In the genomic region with DNA sequence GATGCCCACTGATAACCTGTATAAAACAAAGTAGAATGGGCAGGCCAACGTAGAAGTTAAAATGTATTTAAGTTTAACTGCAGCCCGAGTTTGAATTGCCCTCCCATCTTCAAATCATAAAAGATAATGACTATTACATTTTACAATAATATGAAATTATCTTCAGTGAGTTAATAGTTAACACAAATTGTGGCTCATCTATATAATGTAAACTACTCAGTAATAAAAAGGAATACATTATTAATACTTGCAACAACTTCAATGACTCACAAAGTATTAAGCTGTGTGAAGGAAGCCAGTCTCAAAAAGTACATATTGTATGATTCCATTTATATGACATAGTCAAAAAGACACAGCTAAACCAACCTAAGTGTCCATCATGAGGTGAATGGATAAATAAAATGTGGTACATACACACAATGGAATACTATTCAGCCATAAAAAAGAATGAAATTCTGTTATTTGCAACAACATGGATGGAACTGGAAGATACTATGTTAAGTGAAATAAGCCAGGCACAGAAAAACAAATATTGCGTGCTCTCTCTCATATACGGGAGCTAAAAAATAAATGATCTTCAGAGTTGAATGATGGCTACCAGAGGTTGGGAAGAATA, we compare ENCODE assay signal across 19 cellular contexts. TPM values are rescaled to one million over a fixed set of nuclear protein-coding genes. Genes with fewer than 3 reads are reported as not detected.
DNase-seq lines count a peak whose midpoint lies in the region; ATAC-seq, FAIRE-seq and TF ChIP-seq lines count a peak whose summit lies in the region.
"Had no signal": no experiment of that assay in that cellular context is flagged by ENCODE, and none has a peak within 500 bp of the region (broad histone marks: within the 10 kb centered on the region; RNA-seq: fewer than 3 reads in every experiment).

No MANE protein-coding gene starts in this region.

- DNase-seq in activated naive CD8-positive, alpha-beta T cell treated with anti-CD3 and anti-CD28 coated beads, Interleukin-2, amount 50 U/mL, for 24 hours: no peak
- no peak for DNase-seq in activated naive CD8-positive, alpha-beta T cell treated with anti-CD3 and anti-CD28 coated beads for 36 hours
- DNase-seq in K562 (ENCODE audit: extremely low read depth in 1 of 4, low spot score in 3 of 4) (no peak), neural crest cell (ENCODE audit: low read depth, low spot score) (no peak), osteoblast (ENCODE audit: insufficient read length, low spot score, missing footprints) (no peak)
- DNase-seq in effector memory CD4-positive, alpha-beta T cell: no peak
- DNase-seq: ACHN; BE2C; C1 segment of cervical spinal cord; CD4-positive, CD25-positive, alpha-beta regulatory T cell; DMS79 treated with DMSO at 0.1 percent for 48 hours; GF-D8; HCEC 1CT; HFFc6; IMR-90 had no signal

- H3K4me2 ChIP-seq in K562 (ENCODE audit: insufficient read depth, low read length): no peak overlapping the region
- no peak overlapping the region for H3K4me2 ChIP-seq in osteoblast (ENCODE audit: insufficient read depth, low read length)
- H3K4me2 ChIP-seq: GM23338 had no signal

- H3K9me3 ChIP-seq in K562 (replicated peaks; ENCODE audit: control insufficient read depth, insufficient read depth, low read depth, low read length) (no peaks in the 10 kb centered on the region), osteoblast (ENCODE audit: low read depth, low read length) (no peaks in the 10 kb centered on the region)
- no peaks in the 10 kb centered on the region for H3K9me3 ChIP-seq in effector memory CD4-positive, alpha-beta T cell (ENCODE audit: control insufficient read depth, low read length)
- H3K9me3 ChIP-seq: BE2C had no signal

- no peaks in the 10 kb centered on the region for H3K27me3 Mint-ChIP-seq in activated naive CD8-positive, alpha-beta T cell treated with anti-CD3 and anti-CD28 coated beads, Interleukin-2, amount 50 U/mL, for 24 hours
- H3K27me3 Mint-ChIP-seq in activated naive CD8-positive, alpha-beta T cell treated with anti-CD3 and anti-CD28 coated beads for 36 hours: no peaks in the 10 kb centered on the region
- H3K27me3 Mint-ChIP-seq in neural crest cell (ENCODE audit: low read depth): no peaks in the 10 kb centered on the region
- H3K27me3 Mint-ChIP-seq: CD4-positive, CD25-positive, alpha-beta regulatory T cell had no signal

- H3K4me1 ChIP-seq in K562 (replicated peaks in 1 of 2; ENCODE audit: control insufficient read depth in 2 of 2, insufficient read depth in 2 of 2, low read length in 2 of 2): no peaks in the 10 kb centered on the region
- H3K4me1 ChIP-seq in effector memory CD4-positive, alpha-beta T cell (ENCODE audit: control insufficient read depth, insufficient read depth, low read length, poor library complexity, severe bottlenecking): no peaks in the 10 kb centered on the region
- no peaks in the 10 kb centered on the region for H3K4me1 ChIP-seq in osteoblast (ENCODE audit: insufficient read depth, low read length)
- H3K4me1 ChIP-seq: BE2C had no signal

- TF ChIP-seq CTCF in K562 (IDR thresholded peaks at IDR 0.05 in 2 of 3, conservative IDR thresholded peaks at IDR 0.05 in 1 of 3; ENCODE audit: insufficient read depth in 2 of 3, low read depth in 1 of 3, low read length in 3 of 3): no peak
- no peak for TF ChIP-seq CTCF in neural crest cell (conservative IDR thresholded peaks at IDR 0.05)
- TF ChIP-seq CTCF in osteoblast (IDR thresholded peaks at IDR 0.05; ENCODE audit: extremely low read depth, low read depth, low read length): no peak

- H3K9me3 Mint-ChIP-seq in activated naive CD8-positive, alpha-beta T cell treated with anti-CD3 and anti-CD28 coated beads, Interleukin-2, amount 50 U/mL, for 24 hours: no peaks in the 10 kb centered on the region
- no peaks in the 10 kb centered on the region for H3K9me3 Mint-ChIP-seq in activated naive CD8-positive, alpha-beta T cell treated with anti-CD3 and anti-CD28 coated beads for 36 hours
- H3K9me3 Mint-ChIP-seq in neural crest cell: peaks cover 2% of the 10 kb centered on the region
- H3K9me3 Mint-ChIP-seq: CD4-positive, CD25-positive, alpha-beta regulatory T cell; GM23338; HFFc6 had no signal

- no peak overlapping the region for H3K4me3 Mint-ChIP-seq in activated naive CD8-positive, alpha-beta T cell treated with anti-CD3 and anti-CD28 coated beads, Interleukin-2, amount 50 U/mL, for 24 hours
- H3K4me3 Mint-ChIP-seq in activated naive CD8-positive, alpha-beta T cell treated with anti-CD3 and anti-CD28 coated beads for 36 hours: no peak overlapping the region
- H3K4me3 Mint-ChIP-seq in neural crest cell: peak overlapping the region; percentile 20
- H3K4me3 Mint-ChIP-seq: CD4-positive, CD25-positive, alpha-beta regulatory T cell; GM23338; HFFc6 had no signal

- CTCF ChIA-PET in K562 (lab: Yijun Ruan, JAX; ENCODE audit: low intra/inter-chr PET ratio): no interaction called here

- no peak overlapping the region for H3K4me3 ChIP-seq in K562
- no peak overlapping the region for H3K4me3 ChIP-seq in effector memory CD4-positive, alpha-beta T cell (ENCODE audit: insufficient read depth, low read depth, low read length, poor library complexity, severe bottlenecking)
- no peak overlapping the region for H3K4me3 ChIP-seq in osteoblast (ENCODE audit: insufficient read depth, low read length)
- H3K4me3 ChIP-seq: GM23338 had no signal

- H3K27me3 ChIP-seq in K562 (ENCODE audit: control insufficient read depth in 2 of 2, insufficient read depth in 2 of 2, low read length in 2 of 2) (no peaks in the 10 kb centered on the region), osteoblast (ENCODE audit: insufficient read depth, low read length) (no peaks in the 10 kb centered on the region)
- H3K27me3 ChIP-seq in effector memory CD4-positive, alpha-beta T cell (replicated peaks; ENCODE audit: control insufficient read depth, insufficient read depth, low read length, poor library complexity, severe bottlenecking): no peaks in the 10 kb centered on the region
- H3K27me3 ChIP-seq: BE2C had no signal

- no peak for ATAC-seq in activated naive CD8-positive, alpha-beta T cell treated with anti-CD3 and anti-CD28 coated beads, Interleukin-2, amount 50 U/mL, for 24 hours
- no peak for ATAC-seq in K562
- ATAC-seq: GM23338 had no signal

- no peak for TF ChIP-seq RAD21 in K562 (CRISPR knock-in tag; conservative IDR thresholded peaks at IDR 0.05 in 1 of 2, IDR thresholded peaks at IDR 0.05 in 1 of 2)

- FAIRE-seq in K562 (lab: Jason Lieb, UNC): no peak
- FAIRE-seq: A204.1, H54, HTR-8/SVneo had no signal

- in situ Hi-C loops in K562 (cut with MboI): no loop called here

- POLR2A ChIA-PET in K562 (lab: Yijun Ruan, JAX): no interaction called here

- 94% methylated on average over 4 of the region's 4 CpGs for WGBS in K562 (ENCODE audit: insufficient coverage, low coverage, missing lambda C conversion rate)

- TF ChIP-seq EP300 in K562 (IDR thresholded peaks at IDR 0.05; ENCODE audit: low read length): no peak

- no peak overlapping the region for H3K9ac ChIP-seq in K562 (ENCODE audit: insufficient read depth in 1 of 2, low read depth in 2 of 2, low read length in 2 of 2)

- H3K9me1 ChIP-seq in K562 (ENCODE audit: control insufficient read depth, insufficient read depth, low read length): no peaks in the 10 kb centered on the region

- H4K20me1 ChIP-seq in K562 (replicated peaks; ENCODE audit: control insufficient read depth, insufficient read depth, low read length) (no peaks in the 10 kb centered on the region), osteoblast (ENCODE audit: insufficient read depth, low read length) (no peaks in the 10 kb centered on the region)

- peaks cover 3% of the 10 kb centered on the region for H3K4me1 Mint-ChIP-seq in activated naive CD8-positive, alpha-beta T cell treated with anti-CD3 and anti-CD28 coated beads, Interleukin-2, amount 50 U/mL, for 24 hours
- peaks cover 1% of the 10 kb centered on the region for H3K4me1 Mint-ChIP-seq in activated naive CD8-positive, alpha-beta T cell treated with anti-CD3 and anti-CD28 coated beads for 36 hours
- H3K4me1 Mint-ChIP-seq in neural crest cell: no peaks in the 10 kb centered on the region
- H3K4me1 Mint-ChIP-seq: GM23338 had no signal

- no TSS peak for BruUV-seq in K562 (replicated peaks; lab: Mats Ljungman, UMichigan)

- intact Hi-C loops in K562 (cut with micrococcal nuclease): no loop called here

- H3K36me3 ChIP-seq in K562 (ENCODE audit: control insufficient read depth, insufficient read depth, low read length): peaks cover 99% of the 10 kb centered on the region
- peaks cover 90% of the 10 kb centered on the region for H3K36me3 ChIP-seq in effector memory CD4-positive, alpha-beta T cell (ENCODE audit: control insufficient read depth, insufficient read depth, low read length)
- H3K36me3 ChIP-seq in osteoblast (ENCODE audit: insufficient read depth, low read length): peaks cover 90% of the 10 kb centered on the region

- H3K27ac ChIP-seq in K562 (ENCODE audit: extremely low read depth, low read depth, low read length) (no peak overlapping the region), osteoblast (ENCODE audit: low read depth, low read length) (no peak overlapping the region)
- no peak overlapping the region for H3K27ac ChIP-seq in effector memory CD4-positive, alpha-beta T cell (ENCODE audit: insufficient read depth, low read length, poor library complexity, severe bottlenecking)

- TF ChIP-seq POLR2A in K562 (conservative IDR thresholded peaks at IDR 0.05): no peak

- H2AFZ ChIP-seq in K562 (ENCODE audit: low read depth, low read length) (no peak overlapping the region), osteoblast (ENCODE audit: low read length) (no peak overlapping the region)
- H2AFZ ChIP-seq: GM23338 had no signal

- H3K36me3 Mint-ChIP-seq in activated naive CD8-positive, alpha-beta T cell treated with anti-CD3 and anti-CD28 coated beads, Interleukin-2, amount 50 U/mL, for 24 hours (ENCODE audit: low read depth): peaks cover 56% of the 10 kb centered on the region
- peaks cover 17% of the 10 kb centered on the region for H3K36me3 Mint-ChIP-seq in activated naive CD8-positive, alpha-beta T cell treated with anti-CD3 and anti-CD28 coated beads for 36 hours
- H3K36me3 Mint-ChIP-seq in neural crest cell (ENCODE audit: low read depth): peaks cover 21% of the 10 kb centered on the region

- peak overlapping the region; percentile 50 for H3K27ac Mint-ChIP-seq in activated naive CD8-positive, alpha-beta T cell treated with anti-CD3 and anti-CD28 coated beads, Interleukin-2, amount 50 U/mL, for 24 hours
- no peak overlapping the region for H3K27ac Mint-ChIP-seq in activated naive CD8-positive, alpha-beta T cell treated with anti-CD3 and anti-CD28 coated beads for 36 hours
- H3K27ac Mint-ChIP-seq in neural crest cell (ENCODE audit: unreplicated experiment): no peak overlapping the region
- H3K27ac Mint-ChIP-seq: CD4-positive, CD25-positive, alpha-beta regulatory T cell; GM23338; HFFc6 had no signal

- H3K79me2 ChIP-seq in K562 (ENCODE audit: control insufficient read depth, insufficient read depth, low read length): 0 out of 3 replicates have a peak, but pooled peaks cover 2% of the 10 kb centered on the region
- H3K79me2 ChIP-seq in osteoblast (ENCODE audit: insufficient read depth, low read length): peaks cover under 1% of the 10 kb centered on the region

RNA-seq across cellular contexts. Expression of a gene that starts 7.8 kb away (rescaled TPM):
- 100 to 1,000 TPM; 150 to 152 TPM for total RNA-seq in activated naive CD8-positive, alpha-beta T cell treated with anti-CD3 and anti-CD28 coated beads for 36 hours
- total RNA-seq in K562 (2011; cell fraction: chromatin; rRNA removed; ENCODE audit: low replicate concordance): 71.5 and 148 TPM in 2 replicates
- total RNA-seq in K562 (2011; cell fraction: nucleolus; rRNA removed): 34.5 and 37.6 TPM in 2 replicates
- total RNA-seq in K562 (2011; cell fraction: nucleoplasm; rRNA removed): 54.0 and 76.6 TPM in 2 replicates
- total RNA-seq in K562 (2014; rRNA removed) (48.0 and 53.1 TPM in 2 replicates), K562 (2014; rRNA removed; fragmentation: Illumina TruSeq; extraction: Trizol) (120 and 142 TPM in 2 replicates), K562 (2015; rRNA removed; fragmentation: Illumina TruSeq; extraction: Trizol) (67.3 and 68.9 TPM in 2 replicates), K562 (2021) (121 and 122 TPM in 2 replicates), neural crest cell (93.3 and 103 TPM in 2 replicates), osteoblast (79.9 and 81.8 TPM in 2 replicates)
- polyA plus RNA-seq in K562 (2011; rRNA removed) (141 and 204 TPM in 2 replicates), K562 (2014; fragmentation: Illumina TruSeq; extraction: Trizol) (114 and 116 TPM in 2 replicates), K562 (2014; fragmentation: Nextera tagmentation; extraction: Ambion mirVana) (100 to 1,000 TPM; 218 to 248 TPM), K562 (2014; rRNA removed) (107 and 118 TPM in 2 replicates)
- polyA plus RNA-seq in K562 (2011; cell fraction: cytosol; rRNA removed): 73.8 and 75.2 TPM in 2 replicates
- 90.1 and 129 TPM in 2 replicates for polyA plus RNA-seq in K562 (2011; cell fraction: nucleus; rRNA removed)
- polyA plus RNA-seq in K562 (2012): 100.0 and 100 TPM in 2 replicates
- 186 and 209 TPM in 2 replicates for polyA minus RNA-seq in K562 (2011; rRNA and poly(A)+ RNA removed)
- 29.1 and 65.3 TPM in 2 replicates for polyA minus RNA-seq in K562 (2011; cell fraction: cytosol; rRNA and poly(A)+ RNA removed)
- polyA minus RNA-seq in K562 (2011; cell fraction: nucleus; rRNA and poly(A)+ RNA removed): 64.1 and 138 TPM in 2 replicates

RNA-seq across cellular contexts. Expression of a gene that starts 20.4 kb away (rescaled TPM):
- not detected for total RNA-seq in activated naive CD8-positive, alpha-beta T cell treated with anti-CD3 and anti-CD28 coated beads for 36 hours
- total RNA-seq in K562 (2011; cell fraction: chromatin; rRNA removed; ENCODE audit: low replicate concordance): not detected in 2 replicates
- not detected in 2 replicates for total RNA-seq in K562 (2011; cell fraction: nucleolus; rRNA removed)
- total RNA-seq in K562 (2011; cell fraction: nucleoplasm; rRNA removed): not detected in 2 replicates
- total RNA-seq in K562 (2014; rRNA removed) (not detected in 2 replicates), K562 (2014; rRNA removed; fragmentation: Illumina TruSeq; extraction: Trizol) (not detected in 2 replicates), K562 (2015; rRNA removed; fragmentation: Illumina TruSeq; extraction: Trizol) (not detected in 2 replicates), K562 (2021) (1.9 and 2.5 TPM in 2 replicates), neural crest cell (not detected in 2 replicates), osteoblast (not detected in 2 replicates)
- polyA plus RNA-seq in K562 (2011; rRNA removed) (not detected in 2 replicates), K562 (2014; fragmentation: Illumina TruSeq; extraction: Trizol) (not detected in 2 replicates), K562 (2014; fragmentation: Nextera tagmentation; extraction: Ambion mirVana) (under 1 TPM; 0.07 to 0.13 TPM), K562 (2014; rRNA removed) (not detected in 2 replicates)
- polyA plus RNA-seq in K562 (2011; cell fraction: cytosol; rRNA removed): 0.04 TPM in 2 replicates
- not detected in 2 replicates for polyA plus RNA-seq in K562 (2011; cell fraction: nucleus; rRNA removed)
- polyA plus RNA-seq in K562 (2012): not detected in 2 replicates
- polyA minus RNA-seq in K562 (2011; rRNA and poly(A)+ RNA removed): not detected in 2 replicates
- not detected in 2 replicates for polyA minus RNA-seq in K562 (2011; cell fraction: cytosol; rRNA and poly(A)+ RNA removed)
- not detected in 2 replicates for polyA minus RNA-seq in K562 (2011; cell fraction: nucleus; rRNA and poly(A)+ RNA removed)
- total RNA-seq: CD4-positive, CD25-positive, alpha-beta regulatory T cell; GM23338; HFFc6; IMR-90 had no signal
- polyA plus RNA-seq: CD4-positive, CD25-positive, alpha-beta regulatory T cell; GM23338; IMR-90 had no signal

RNA-seq across cellular contexts. Expression of a gene that starts 48.2 kb away (rescaled TPM):
- total RNA-seq in activated naive CD8-positive, alpha-beta T cell treated with anti-CD3 and anti-CD28 coated beads for 36 hours: not detected
- not detected in 2 replicates for total RNA-seq in K562 (2011; cell fraction: chromatin; rRNA removed; ENCODE audit: low replicate concordance)
- total RNA-seq in K562 (2011; cell fraction: nucleolus; rRNA removed): not detected in 2 replicates
- not detected in 2 replicates for total RNA-seq in K562 (2011; cell fraction: nucleoplasm; rRNA removed)
- not detected in 2 replicates for total RNA-seq in K562 (2014; rRNA removed)
- total RNA-seq in K562 (2014; rRNA removed; fragmentation: Illumina TruSeq; extraction: Trizol): not detected in 2 replicates
- not detected in 2 replicates for total RNA-seq in K562 (2015; rRNA removed; fragmentation: Illumina TruSeq; extraction: Trizol)
- total RNA-seq in K562 (2021): 2.5 and 3.4 TPM in 2 replicates
- 0.08 TPM in 1 of 2 replicates, not detected in the other for polyA plus RNA-seq in K562 (2011; rRNA removed)
- not detected in 2 replicates for polyA plus RNA-seq in K562 (2011; cell fraction: cytosol; rRNA removed)
- polyA plus RNA-seq in K562 (2011; cell fraction: nucleus; rRNA removed): not detected in 2 replicates
- polyA plus RNA-seq in K562 (2012): 0.08 TPM in 1 of 2 replicates, not detected in the other
- 0.06 TPM in 1 of 2 replicates, not detected in the other for polyA plus RNA-seq in K562 (2014; fragmentation: Illumina TruSeq; extraction: Trizol)
- under 1 TPM in 1 of 2 experiments, not detected in 1; 0.04 TPM for polyA plus RNA-seq in K562 (2014; fragmentation: Nextera tagmentation; extraction: Ambion mirVana)
- not detected in 2 replicates for polyA plus RNA-seq in K562 (2014; rRNA removed)
- not detected in 2 replicates for polyA minus RNA-seq in K562 (2011; rRNA and poly(A)+ RNA removed)
- 1.7 TPM in 1 of 2 replicates, not detected in the other for polyA minus RNA-seq in K562 (2011; cell fraction: cytosol; rRNA and poly(A)+ RNA removed)
- polyA minus RNA-seq in K562 (2011; cell fraction: nucleus; rRNA and poly(A)+ RNA removed): not detected in 2 replicates
- not detected in 2 replicates for total RNA-seq in neural crest cell
- total RNA-seq in osteoblast: not detected in 2 replicates
- total RNA-seq: CD4-positive, CD25-positive, alpha-beta regulatory T cell; GM23338; HFFc6; IMR-90 had no signal
- polyA plus RNA-seq: CD4-positive, CD25-positive, alpha-beta regulatory T cell; GM23338; IMR-90 had no signal

RNA-seq across cellular contexts. Expression of a gene that starts 50.8 kb away (rescaled TPM):
- total RNA-seq in activated naive CD8-positive, alpha-beta T cell treated with anti-CD3 and anti-CD28 coated beads for 36 hours: not detected
- 30.9 and 53.8 TPM in 2 replicates for total RNA-seq in K562 (2011; cell fraction: chromatin; rRNA removed; ENCODE audit: low replicate concordance)
- total RNA-seq in K562 (2011; cell fraction: nucleolus; rRNA removed): 26.5 and 31.7 TPM in 2 replicates
- 25.2 and 27.7 TPM in 2 replicates for total RNA-seq in K562 (2011; cell fraction: nucleoplasm; rRNA removed)
- 5.5 and 5.7 TPM in 2 replicates for total RNA-seq in K562 (2014; rRNA removed)
- 6.8 and 7.4 TPM in 2 replicates for total RNA-seq in K562 (2014; rRNA removed; fragmentation: Illumina TruSeq; extraction: Trizol)
- 5.7 and 5.8 TPM in 2 replicates for total RNA-seq in K562 (2015; rRNA removed; fragmentation: Illumina TruSeq; extraction: Trizol)
- total RNA-seq in K562 (2021): 6.9 and 7.1 TPM in 2 replicates
- 1.8 and 2.8 TPM in 2 replicates for polyA plus RNA-seq in K562 (2011; rRNA removed)
- polyA plus RNA-seq in K562 (2011; cell fraction: cytosol; rRNA removed): 1.2 and 1.6 TPM in 2 replicates
- 4.2 and 7.1 TPM in 2 replicates for polyA plus RNA-seq in K562 (2011; cell fraction: nucleus; rRNA removed)
- polyA plus RNA-seq in K562 (2012): 3.9 and 7.6 TPM in 2 replicates
- polyA plus RNA-seq in K562 (2014; fragmentation: Illumina TruSeq; extraction: Trizol): 4.7 and 5.3 TPM in 2 replicates
- polyA plus RNA-seq in K562 (2014; fragmentation: Nextera tagmentation; extraction: Ambion mirVana): under 1 TPM; 0.49 to 0.92 TPM
- polyA plus RNA-seq in K562 (2014; rRNA removed): 4.6 TPM in 2 replicates
- polyA minus RNA-seq in K562 (2011; rRNA and poly(A)+ RNA removed): 6.5 and 7.1 TPM in 2 replicates
- 4.7 and 5.5 TPM in 2 replicates for polyA minus RNA-seq in K562 (2011; cell fraction: cytosol; rRNA and poly(A)+ RNA removed)
- 14.5 and 16.0 TPM in 2 replicates for polyA minus RNA-seq in K562 (2011; cell fraction: nucleus; rRNA and poly(A)+ RNA removed)
- 0.91 and 1.2 TPM in 2 replicates for total RNA-seq in neural crest cell
- total RNA-seq in osteoblast: under 0.01 TPM in 2 replicates
- total RNA-seq: CD4-positive, CD25-positive, alpha-beta regulatory T cell; HFFc6; IMR-90 had no signal
- polyA plus RNA-seq: CD4-positive, CD25-positive, alpha-beta regulatory T cell; IMR-90 had no signal
